ENCODE assay signal across 12 cellular contexts in the genomic region with DNA sequence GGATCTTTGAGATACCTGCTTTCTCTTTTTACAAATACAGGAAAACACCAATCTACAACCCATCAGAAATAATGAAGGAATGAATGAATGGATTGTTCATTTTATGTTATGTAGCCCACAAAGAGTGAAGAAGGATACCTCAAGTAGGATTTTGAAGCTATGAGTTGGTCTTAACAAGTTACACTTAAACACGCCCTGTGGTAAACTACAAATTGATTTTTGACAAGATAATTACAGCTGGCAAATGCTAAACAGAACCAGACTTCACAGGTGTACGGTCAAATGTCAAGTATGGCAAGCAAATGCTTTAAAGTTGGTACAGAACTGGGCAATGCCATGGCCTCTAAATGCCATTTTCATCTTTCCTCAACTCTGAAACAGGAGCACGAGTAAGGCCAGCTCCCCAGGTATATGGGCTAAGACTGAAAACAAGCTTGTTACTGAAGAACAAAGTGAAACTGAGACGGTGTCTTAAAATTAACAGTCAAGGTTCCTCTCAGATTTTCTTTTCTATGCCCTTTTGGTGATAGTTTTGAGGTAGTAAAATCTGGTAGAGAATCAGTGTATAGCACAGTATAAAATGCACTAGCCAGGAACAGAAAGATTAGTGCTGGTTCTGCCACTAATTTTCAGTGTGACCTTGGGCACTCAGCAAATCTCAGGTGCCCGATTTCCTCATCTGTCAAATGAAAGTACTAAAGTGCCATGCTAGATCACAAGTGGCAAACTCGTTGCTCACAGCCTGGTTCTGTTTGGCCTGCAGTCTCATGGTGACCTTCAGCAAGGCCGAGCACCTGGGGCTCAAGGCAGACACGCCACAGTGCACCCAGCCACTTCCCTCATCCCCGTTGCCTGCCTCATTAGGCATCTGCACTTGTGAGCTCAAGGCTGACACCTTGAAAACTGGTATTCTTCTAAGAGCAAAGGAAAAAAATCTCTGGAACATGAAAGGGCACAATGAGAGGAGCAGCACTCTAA. TPM values are rescaled to one million over a fixed set of nuclear protein-coding genes. Genes with fewer than 3 reads are reported as not detected.
A peak's percentile ranks its signal among the peaks of the same experiment; 100 is the strongest.
DNase-seq lines count a peak whose midpoint lies in the region; ATAC-seq, FAIRE-seq and TF ChIP-seq lines count a peak whose summit lies in the region.
"Had no signal": no experiment of that assay in that cellular context is flagged by ENCODE, and none has a peak within 500 bp of the region (broad histone marks: within the 10 kb centered on the region; RNA-seq: fewer than 3 reads in every experiment).

No MANE protein-coding gene starts in this region.

- H3K27ac Mint-ChIP-seq in stimulated activated naive CD8-positive, alpha-beta T cell treated with anti-CD3 and anti-CD28 coated beads, Interleukin-15, Interleukin-2, amounts not matched to agents 100 ng/mL and 50 ng/mL, for 24 hours: peak overlapping the region; percentile 59
- H3K27ac Mint-ChIP-seq in stimulated activated naive CD8-positive, alpha-beta T cell treated with anti-CD3 and anti-CD28 coated beads, Interleukin-15, amount 100 ng/mL, for 72 hours: peak overlapping the region in 1 of 2 donors; percentile 13
- no peak overlapping the region for H3K27ac Mint-ChIP-seq in activated naive CD4-positive, alpha-beta T cell treated with anti-CD3 and anti-CD28 coated beads for 36 hours

- TF ChIP-seq CTCF in GM12878 (IDR thresholded peaks at IDR 0.05 in 2 of 3, conservative IDR thresholded peaks at IDR 0.05 in 1 of 3; ENCODE audit: control insufficient read depth in 2 of 3, extremely low read depth in 1 of 3, insufficient read depth in 1 of 3, low read depth in 3 of 3, low read length in 3 of 3) (no peak), psoas muscle (IDR thresholded peaks at IDR 0.05) (no peak), colonic mucosa (IDR thresholded peaks at IDR 0.05) (no peak)

- H3K9me3 ChIP-seq in GM12878 (replicated peaks; ENCODE audit: control insufficient read depth, insufficient read depth, low read length) (no peaks in the 10 kb centered on the region), psoas muscle (no peaks in the 10 kb centered on the region), colonic mucosa (no peaks in the 10 kb centered on the region)
- H3K9me3 ChIP-seq: BLaER1 treated with 17β-estradiol and CSF1 and Interleukin-3, amounts not matched to agents 10 nM and 100 nM; suprapubic skin had no signal

- H3K27ac ChIP-seq in GM12878 (ENCODE audit: control insufficient read depth, insufficient read depth) (peak overlapping the region; percentile 73), psoas muscle (no peak overlapping the region), colonic mucosa (no peak overlapping the region)
- H3K27ac ChIP-seq: BLaER1 treated with 17β-estradiol and CSF1 and Interleukin-3, amounts not matched to agents 10 nM and 100 nM; suprapubic skin had no signal

- peaks cover 2 to 12% of the 10 kb centered on the region in 2 experiments for H3K36me3 ChIP-seq in GM12878 (ENCODE audit: control insufficient read depth in 2 of 2, insufficient read depth in 2 of 2, low read length in 1 of 2)
- peaks cover 7 to 69% of the 10 kb centered on the region in 2 donors for H3K36me3 ChIP-seq in psoas muscle (ENCODE audit: insufficient read depth in 1 of 2, low read depth in 1 of 2)
- no peaks in the 10 kb centered on the region for H3K36me3 ChIP-seq in colonic mucosa

- intact Hi-C loops in GM12878 (cut with micrococcal nuclease; ENCODE audit: unreplicated experiment): no loop called here
- intact Hi-C loops in psoas muscle (cut with DNase I): no loop called here
- intact Hi-C loops in colonic mucosa (cut with DNase I): no loop called here
- intact Hi-C loops in activated naive CD4-positive, alpha-beta T cell treated with anti-CD3 and anti-CD28 coated beads for 36 hours (cut with micrococcal nuclease): loop anchor here (5.0 kb wide), 1 partner anchor 38 kb away; a partner anchor contains a TSS

- 22% methylated on average over 9 of the region's 9 CpGs for WGBS in GM12878 (ENCODE audit: insufficient coverage, insufficient replicate concordance, low lambda C conversion rate, missing lambda C conversion rate)
- WGBS in psoas muscle, 3 donors: 84 to 89% (median 85%) methylated on average over 9 of the region's 9 CpGs

- FAIRE-seq in GM12878 (lab: Jason Lieb, UNC): peak; percentile 64
- FAIRE-seq: colon had no signal

- CTCF ChIA-PET in GM12878 (lab: Yijun Ruan, JAX): interaction anchor here (0.7 to 2.4 kb wide), 4 partner anchors 19 to 143 kb away, joined by 3 to 13 read pairs (median 6); no protein-coding TSS in a partner anchor
- CTCF ChIA-PET in activated naive CD4-positive, alpha-beta T cell treated with anti-CD3 and anti-CD28 coated beads for 36 hours (lab: Charles Lee): interaction anchor here (0.7 kb wide), 1 partner anchor 167 kb away, joined by 3 read pairs; no protein-coding TSS in a partner anchor

- no peak for ATAC-seq in stimulated activated naive CD8-positive, alpha-beta T cell treated with anti-CD3 and anti-CD28 coated beads, Interleukin-15, amount 100 ng/mL, for 72 hours
- ATAC-seq in HG03175 (IDR thresholded peaks at IDR 0.05; ENCODE audit: unreplicated experiment): peak; percentile 77
- peak; percentile 95 for ATAC-seq in GM12878
- ATAC-seq in psoas muscle: no peak

- H2AFZ ChIP-seq in GM12878 (ENCODE audit: control insufficient read depth, low read depth, low read length): peak overlapping the region; percentile 70

- peak overlapping the region; percentile 92 for H3K4me2 ChIP-seq in GM12878 (ENCODE audit: control insufficient read depth, insufficient read depth)

- peak overlapping the region; percentile 52 for H3K4me3 Mint-ChIP-seq in stimulated activated naive CD8-positive, alpha-beta T cell treated with anti-CD3 and anti-CD28 coated beads, Interleukin-15, Interleukin-2, amounts not matched to agents 100 ng/mL and 50 ng/mL, for 24 hours
- peak overlapping the region in 1 of 2 donors; percentile 4 for H3K4me3 Mint-ChIP-seq in stimulated activated naive CD8-positive, alpha-beta T cell treated with anti-CD3 and anti-CD28 coated beads, Interleukin-15, amount 100 ng/mL, for 72 hours
- H3K4me3 Mint-ChIP-seq in activated naive CD4-positive, alpha-beta T cell treated with anti-CD3 and anti-CD28 coated beads for 36 hours: no peak overlapping the region

- BruUV-seq in GM12878 (replicated peaks; lab: Mats Ljungman, UMichigan): no TSS peak

- TF ChIP-seq POLR2A in GM12878 (IDR thresholded peaks at IDR 0.05; ENCODE audit: low read depth, low read length): peak; percentile 57

- POLR2A ChIA-PET in GM12878 (lab: Charles Lee): interaction anchor here (0.5 to 1.0 kb wide), 3 partner anchors 8 to 1165 kb away, joined by 3 to 5 read pairs (median 4); a partner anchor contains a TSS

- no peaks in the 10 kb centered on the region for H3K9me3 Mint-ChIP-seq in stimulated activated naive CD8-positive, alpha-beta T cell treated with anti-CD3 and anti-CD28 coated beads, Interleukin-15, Interleukin-2, amounts not matched to agents 100 ng/mL and 50 ng/mL, for 24 hours
- no peaks in the 10 kb centered on the region for H3K9me3 Mint-ChIP-seq in stimulated activated naive CD8-positive, alpha-beta T cell treated with anti-CD3 and anti-CD28 coated beads, Interleukin-15, amount 100 ng/mL, for 72 hours
- no peaks in the 10 kb centered on the region for H3K9me3 Mint-ChIP-seq in activated naive CD4-positive, alpha-beta T cell treated with anti-CD3 and anti-CD28 coated beads for 36 hours
- H3K9me3 Mint-ChIP-seq: naive B cell had no signal

- H4K20me1 ChIP-seq in GM12878 (ENCODE audit: control insufficient read depth, insufficient read depth): no peaks in the 10 kb centered on the region

- peaks cover 77% of the 10 kb centered on the region for H3K36me3 Mint-ChIP-seq in stimulated activated naive CD8-positive, alpha-beta T cell treated with anti-CD3 and anti-CD28 coated beads, Interleukin-15, Interleukin-2, amounts not matched to agents 100 ng/mL and 50 ng/mL, for 24 hours (ENCODE audit: low read depth)
- H3K36me3 Mint-ChIP-seq in activated naive CD4-positive, alpha-beta T cell treated with anti-CD3 and anti-CD28 coated beads for 36 hours (ENCODE audit: low read depth): peaks cover 60% of the 10 kb centered on the region

- in situ Hi-C loops in GM12878 (cut with MboI): no loop called here

- peaks cover 17% of the 10 kb centered on the region for H3K4me1 ChIP-seq in GM12878 (ENCODE audit: control insufficient read depth, insufficient read depth, low read length)
- H3K4me1 ChIP-seq in psoas muscle: no peaks in the 10 kb centered on the region
- no peaks in the 10 kb centered on the region for H3K4me1 ChIP-seq in colonic mucosa
- H3K4me1 ChIP-seq: suprapubic skin had no signal

- H3K27me3 ChIP-seq in GM12878 (replicated peaks in 1 of 2; ENCODE audit: control insufficient read depth in 2 of 2, insufficient read depth in 2 of 2, low read length in 1 of 2) (no peaks in the 10 kb centered on the region), psoas muscle (ENCODE audit: insufficient read depth in 3 of 3, low read length in 2 of 3) (no peaks in the 10 kb centered on the region), colonic mucosa (no peaks in the 10 kb centered on the region)
- H3K27me3 ChIP-seq: BLaER1 treated with 17β-estradiol and CSF1 and Interleukin-3, amounts not matched to agents 10 nM and 100 nM; suprapubic skin had no signal

- H3K79me2 ChIP-seq in GM12878 (ENCODE audit: control insufficient read depth, insufficient read depth, low read length): peaks cover 22% of the 10 kb centered on the region

- H3K9ac ChIP-seq in GM12878 (ENCODE audit: control insufficient read depth, insufficient read depth, low read length): peak overlapping the region; percentile 47
- no peak overlapping the region for H3K9ac ChIP-seq in colonic mucosa (ENCODE audit: low read depth in 2 of 2, low read length in 2 of 2)
- H3K9ac ChIP-seq: BLaER1 treated with 17β-estradiol and CSF1 and Interleukin-3, amounts not matched to agents 10 nM and 100 nM had no signal

- peaks cover 50% of the 10 kb centered on the region for H3K4me1 Mint-ChIP-seq in stimulated activated naive CD8-positive, alpha-beta T cell treated with anti-CD3 and anti-CD28 coated beads, Interleukin-15, Interleukin-2, amounts not matched to agents 100 ng/mL and 50 ng/mL, for 24 hours (ENCODE audit: low read depth)
- H3K4me1 Mint-ChIP-seq in stimulated activated naive CD8-positive, alpha-beta T cell treated with anti-CD3 and anti-CD28 coated beads, Interleukin-15, amount 100 ng/mL, for 72 hours: peaks cover 60% of the 10 kb centered on the region
- H3K4me1 Mint-ChIP-seq in activated naive CD4-positive, alpha-beta T cell treated with anti-CD3 and anti-CD28 coated beads for 36 hours (ENCODE audit: low read depth): peaks cover 50% of the 10 kb centered on the region

- no peak for TF ChIP-seq EP300 in GM12878 (IDR thresholded peaks at IDR 0.05; ENCODE audit: borderline replicate concordance in 1 of 2, control insufficient read depth in 1 of 2, low read depth in 2 of 2, low read length in 2 of 2)

- TF ChIP-seq RAD21 in GM12878 (IDR thresholded peaks at IDR 0.05; ENCODE audit: insufficient read depth, low read depth, low read length): no peak

- peak overlapping the region; percentile 54 for H3K4me3 ChIP-seq in GM12878
- no peak overlapping the region for H3K4me3 ChIP-seq in psoas muscle
- H3K4me3 ChIP-seq in colonic mucosa: no peak overlapping the region
- H3K4me3 ChIP-seq: BLaER1 treated with 17β-estradiol and CSF1 and Interleukin-3, amounts not matched to agents 10 nM and 100 nM; suprapubic skin had no signal

- SMC1A ChIA-PET in GM12878 (lab: Charles Lee; ENCODE audit: uncharacterized antibody, unreplicated experiment): interaction anchor here (1.1 to 1.8 kb wide), 5 partner anchors 10 to 43 kb away, joined by 3 to 9 read pairs (median 8); a partner anchor contains a TSS

- no peak for DNase-seq in stimulated activated naive CD8-positive, alpha-beta T cell treated with anti-CD3 and anti-CD28 coated beads, Interleukin-15, amount 100 ng/mL, for 72 hours
- DNase-seq in GM12878 (ENCODE audit: low read depth, low spot score) (peak; percentile 19), psoas muscle (no peak), colonic mucosa (no peak)
- no peak for DNase-seq in stimulated activated CD4-positive, alpha-beta T cell treated with anti-CD3 and anti-CD28 coated beads, Interleukin-4, amount 100 ng/mL, for 1 hour
- DNase-seq in activated naive CD4-positive, alpha-beta T cell treated with anti-CD3 and anti-CD28 coated beads for 36 hours: no peak
- DNase-seq: naive B cell had no signal

- H3K27me3 Mint-ChIP-seq in stimulated activated naive CD8-positive, alpha-beta T cell treated with anti-CD3 and anti-CD28 coated beads, Interleukin-15, Interleukin-2, amounts not matched to agents 100 ng/mL and 50 ng/mL, for 24 hours: no peaks in the 10 kb centered on the region
- H3K27me3 Mint-ChIP-seq in stimulated activated naive CD8-positive, alpha-beta T cell treated with anti-CD3 and anti-CD28 coated beads, Interleukin-15, amount 100 ng/mL, for 72 hours: no peaks in the 10 kb centered on the region
- no peaks in the 10 kb centered on the region for H3K27me3 Mint-ChIP-seq in activated naive CD4-positive, alpha-beta T cell treated with anti-CD3 and anti-CD28 coated beads for 36 hours (ENCODE audit: low read depth)
- H3K27me3 Mint-ChIP-seq: naive B cell had no signal

- RAD21 ChIA-PET in GM12878 (lab: Charles Lee; ENCODE audit: unreplicated experiment): interaction anchor here (0.6 to 1.3 kb wide), 6 partner anchors 10 to 55 kb away, joined by 3 to 4 read pairs (median 3); a partner anchor contains a TSS

RNA-seq across cellular contexts. Expression of a gene that starts 9.5 kb away (rescaled TPM):
- 40.7 and 41.2 TPM in 2 replicates for total RNA-seq in GM12878 (2013; cell fraction: nucleolus; rRNA removed)
- total RNA-seq in GM12878 (2014; rRNA removed) (107 and 114 TPM in 2 replicates), GM12878 (2014; rRNA removed; fragmentation: Illumina TruSeq; extraction: Trizol) (86.8 and 89.6 TPM in 2 replicates), GM12878 (2021) (77.3 and 78.8 TPM in 2 replicates), psoas muscle (10 to 100 TPM; 12.9 to 21.0 (median 15.4) TPM), colonic mucosa (10 to 100 TPM; 16.1 to 48.2 TPM)
- 32.9 TPM for polyA plus RNA-seq in GM12878 (2011; ENCODE audit: low read depth)
- polyA plus RNA-seq in GM12878 (2011; rRNA removed) (44.7 and 59.0 TPM in 2 replicates), GM12878 (2014; fragmentation: Illumina TruSeq; extraction: Trizol) (98.8 and 108 TPM in 2 replicates), GM12878 (2014; fragmentation: Nextera tagmentation; extraction: Ambion mirVana) (10 to 100 TPM; 15.2 to 32.5 TPM), GM12878 (2014; rRNA removed) (72.5 and 77.5 TPM in 2 replicates), GM12878 (2016; fragmentation: Nextera tagmentation; extraction: Ambion mirVana) (100 to 1,000 TPM; 132 to 142 TPM), psoas muscle (10 to 100 TPM; 19.6 to 53.9 (median 38.0) TPM)
- polyA plus RNA-seq in GM12878 (2011; cell fraction: cytosol; rRNA removed): 62.7 and 77.5 TPM in 2 replicates
- polyA plus RNA-seq in GM12878 (2011; cell fraction: nucleus; rRNA removed): 25.2 and 32.9 TPM in 2 replicates
- polyA plus RNA-seq in GM12878 (2012): 46.6 and 48.6 TPM in 2 replicates
- polyA minus RNA-seq in GM12878 (2011; rRNA and poly(A)+ RNA removed): 38.6 and 44.2 TPM in 2 replicates
- polyA minus RNA-seq in GM12878 (2011; cell fraction: cytosol; rRNA and poly(A)+ RNA removed): 17.5 and 28.7 TPM in 2 replicates
- 14.5 and 34.2 TPM in 2 replicates for polyA minus RNA-seq in GM12878 (2011; cell fraction: nucleus; rRNA and poly(A)+ RNA removed)
- total RNA-seq in activated naive CD4-positive, alpha-beta T cell treated with anti-CD3 and anti-CD28 coated beads for 36 hours: 10 to 100 TPM; 71.6 to 73.1 TPM

RNA-seq across cellular contexts. Expression of a gene that starts 39.2 kb away (rescaled TPM):
- 14.5 and 16.1 TPM in 2 replicates for total RNA-seq in GM12878 (2013; cell fraction: nucleolus; rRNA removed)
- total RNA-seq in GM12878 (2014; rRNA removed) (11.8 and 18.5 TPM in 2 replicates), GM12878 (2014; rRNA removed; fragmentation: Illumina TruSeq; extraction: Trizol) (5.1 TPM in 2 replicates), GM12878 (2021) (21.9 and 22.5 TPM in 2 replicates), psoas muscle (10 to 100 TPM; 13.3 to 18.9 (median 17.2) TPM), colonic mucosa (10 to 100 TPM in 1 of 2 donors, 1 to 10 TPM in 1; 8.6 to 16.6 TPM)
- 7.6 TPM for polyA plus RNA-seq in GM12878 (2011; ENCODE audit: low read depth)
- polyA plus RNA-seq in GM12878 (2011; rRNA removed) (4.0 and 13.6 TPM in 2 replicates), GM12878 (2014; fragmentation: Illumina TruSeq; extraction: Trizol) (5.3 and 10.4 TPM in 2 replicates), GM12878 (2014; fragmentation: Nextera tagmentation; extraction: Ambion mirVana) (1 to 10 TPM in 1 of 2 experiments, under 1 TPM in 1; 0.29 to 1.4 TPM), GM12878 (2014; rRNA removed) (21.2 and 27.7 TPM in 2 replicates), GM12878 (2016; fragmentation: Nextera tagmentation; extraction: Ambion mirVana) (10 to 100 TPM; 28.6 to 29.1 TPM), psoas muscle (10 to 100 TPM; 10.7 to 14.0 (median 12.5) TPM)
- polyA plus RNA-seq in GM12878 (2011; cell fraction: cytosol; rRNA removed): 11.7 and 15.7 TPM in 2 replicates
- polyA plus RNA-seq in GM12878 (2011; cell fraction: nucleus; rRNA removed): 18.6 and 22.1 TPM in 2 replicates
- 14.3 and 14.6 TPM in 2 replicates for polyA plus RNA-seq in GM12878 (2012)
- polyA minus RNA-seq in GM12878 (2011; rRNA and poly(A)+ RNA removed): 11.6 and 15.9 TPM in 2 replicates
- 6.1 and 8.0 TPM in 2 replicates for polyA minus RNA-seq in GM12878 (2011; cell fraction: cytosol; rRNA and poly(A)+ RNA removed)
- 19.1 and 28.5 TPM in 2 replicates for polyA minus RNA-seq in GM12878 (2011; cell fraction: nucleus; rRNA and poly(A)+ RNA removed)
- 10 to 100 TPM; 11.0 to 11.6 TPM for total RNA-seq in activated naive CD4-positive, alpha-beta T cell treated with anti-CD3 and anti-CD28 coated beads for 36 hours

Comparison
In these comparisons a context has a peak if more than half of its experiments do, and no peak if none do; other contexts are left out.
1. ATAC-seq: peak in HG03175 (single experiment) and GM12878 (single experiment); none in stimulated activated naive CD8-positive, alpha-beta T cell treated with anti-CD3 and anti-CD28 coated beads, Interleukin-15, amount 100 ng/mL, for 72 hours (single experiment) and psoas muscle (0 of 4).